In the genomic region with DNA sequence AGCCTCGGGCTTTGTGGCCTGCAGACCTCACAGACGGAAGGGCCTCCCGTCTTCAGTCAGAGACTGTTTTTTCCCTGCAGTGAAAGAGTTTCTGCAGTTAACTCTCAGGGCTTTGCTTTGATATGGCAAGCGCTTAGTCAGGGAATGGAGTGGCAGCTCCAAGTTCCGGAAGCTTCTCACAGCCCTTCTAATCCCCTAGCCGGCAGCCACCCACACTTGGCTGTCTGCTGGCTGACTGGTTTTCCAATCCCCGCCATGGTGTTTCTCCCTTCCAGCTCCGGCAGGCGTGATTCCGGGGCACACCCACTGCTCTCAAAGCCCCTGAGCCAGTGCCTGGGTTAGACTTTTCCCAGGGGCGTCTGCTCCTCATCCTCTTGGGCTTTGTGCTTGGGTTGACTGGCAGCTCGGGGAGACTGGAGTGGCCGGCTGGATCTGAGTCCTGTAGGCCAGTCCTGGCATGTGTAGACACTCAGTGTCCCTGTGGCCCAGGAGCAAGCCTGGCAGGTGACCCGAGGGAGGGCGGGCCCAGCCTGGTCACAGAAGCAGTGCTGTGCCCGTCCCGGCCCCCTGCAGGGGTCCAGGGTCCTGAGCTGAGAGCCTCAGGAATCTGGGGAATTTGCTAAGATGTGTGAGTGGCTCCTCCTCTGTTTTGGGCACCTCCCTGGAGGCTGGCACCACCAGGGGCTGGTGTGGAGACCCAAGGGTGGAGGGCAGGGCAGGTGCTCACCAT, we compare ENCODE assay signal across 1 cellular context.
TF ChIP-seq lines count a peak whose summit lies in the region.

No MANE protein-coding gene starts in this region.

TF ChIP-seq in GM23338, 12 proteins besides CTCF, POLR2A, EP300 and RAD21 (continued from another document):
- TF ChIP-seq ZNF462 (CRISPR knock-in tag; IDR thresholded peaks at IDR 0.05) (no peak), ZNF331 (CRISPR knock-in tag; IDR thresholded peaks at IDR 0.05; ENCODE audit: low read depth) (no peak), ETS1 (IDR thresholded peaks at IDR 0.05) (no peak), STAT1 (IDR thresholded peaks at IDR 0.05; ENCODE audit: unreplicated experiment) (no peak), EZH2phosphoT487 (IDR thresholded peaks at IDR 0.05; ENCODE audit: unreplicated experiment) (no peak), CREB1 (CRISPR knock-in tag; IDR thresholded peaks at IDR 0.05; ENCODE audit: low read depth) (no peak), POLR2AphosphoS5 (IDR thresholded peaks at IDR 0.05; ENCODE audit: low read depth) (no peak), EZH2 (IDR thresholded peaks at IDR 0.05; ENCODE audit: low read depth, unreplicated experiment) (no peak)
